Comparison of ENCODE assay signal across 9 cellular contexts in genomic region chrX:108439434-108439883, GRCh38. TPM values are rescaled to one million over a fixed set of nuclear protein-coding genes. Genes with fewer than 3 reads are reported as not detected.
DNase-seq lines count a peak whose midpoint lies in the region; ATAC-seq lines count a peak whose summit lies in the region.
"Had no signal": no experiment of that assay in that cellular context is flagged by ENCODE, and none has a peak within 500 bp of the region (broad histone marks: within the 10 kb centered on the region; RNA-seq: fewer than 3 reads in every experiment).

TSS of gene COL4A5 (plus strand) at chrX:108439838. CDS start at chrX:108440126, 288 bp downstream.

- H3K4me1 Mint-ChIP-seq in activated T-helper 17 cell treated with anti-CD3 and anti-CD28 coated beads, Interleukin-2, amount 50 U/mL, for 72 hours, result no peaks in the 10 kb centered on the region

- intact Hi-C loops in head of caudate nucleus (cut with DNase I), result no loop called here

- H3K27ac Mint-ChIP-seq in activated T-helper 17 cell treated with anti-CD3 and anti-CD28 coated beads, Interleukin-2, amount 50 U/mL, for 72 hours, result no peak within 1 kb of the TSS
- H3K27ac Mint-ChIP-seq: T-helper 1 cell treated with Interleukin-12 subunit alpha and Interleukin-12 subunit beta and Interleukin-4 antibody, amounts not matched to agents 30 μg/mL and 1 μg/mL, for 36 hours had no signal

- no peaks in the 10 kb centered on the region for H3K36me3 Mint-ChIP-seq in activated T-helper 17 cell treated with anti-CD3 and anti-CD28 coated beads, Interleukin-2, amount 50 U/mL, for 72 hours (ENCODE audit: low read depth)

- DNase-seq in ELF-1 (ENCODE audit: low read depth, low spot score), result peak; percentile 95
- DNase-seq in NCI-H1436 (lab: John Stamatoyannopoulos, UW), result peak; percentile 48
- DNase-seq in head of caudate nucleus, result peak in 27 of 42 donors; percentile 1 to 51 (median 22)
- no peak for DNase-seq in occipital lobe (lab: John Stamatoyannopoulos, UW)

- H3K27me3 Mint-ChIP-seq in activated T-helper 17 cell treated with anti-CD3 and anti-CD28 coated beads, Interleukin-2, amount 50 U/mL, for 72 hours, result peaks cover 30% of the 10 kb centered on the region

- H3K9me3 Mint-ChIP-seq in activated T-helper 17 cell treated with anti-CD3 and anti-CD28 coated beads, Interleukin-2, amount 50 U/mL, for 72 hours, result no peaks in the 10 kb centered on the region
- H3K9me3 Mint-ChIP-seq: T-helper 1 cell treated with Interleukin-12 subunit alpha and Interleukin-12 subunit beta and Interleukin-4 antibody, amounts not matched to agents 30 μg/mL and 1 μg/mL, for 36 hours had no signal

- H3K4me3 Mint-ChIP-seq in activated T-helper 17 cell treated with anti-CD3 and anti-CD28 coated beads, Interleukin-2, amount 50 U/mL, for 72 hours, result peak within 1 kb of the TSS; percentile 47
- H3K4me3 Mint-ChIP-seq: T-helper 1 cell treated with Interleukin-12 subunit alpha and Interleukin-12 subunit beta and Interleukin-4 antibody, amounts not matched to agents 30 μg/mL and 1 μg/mL, for 36 hours had no signal

- no peak for ATAC-seq in activated T-helper 17 cell treated with anti-CD3 and anti-CD28 coated beads, Interleukin-2, amount 50 U/mL, for 72 hours (replicated peaks)
- no peak for ATAC-seq in GM21737 (IDR thresholded peaks at IDR 0.05; ENCODE audit: unreplicated experiment)
- no peak for ATAC-seq in GM18517 (IDR thresholded peaks at IDR 0.05; ENCODE audit: unreplicated experiment)
- no peak for ATAC-seq in HG02763 (IDR thresholded peaks at IDR 0.05; ENCODE audit: unreplicated experiment)

RNA-seq across cellular contexts. Expression of gene COL4A5, which starts in this region (rescaled TPM):
- total RNA-seq in activated T-helper 17 cell treated with anti-CD3 and anti-CD28 coated beads, Interleukin-2, amount 50 U/mL, for 72 hours, result not detected
- 17.8 TPM for total RNA-seq in occipital lobe

Comparison
In these comparisons a context has a peak if more than half of its experiments do, and no peak if none do; other contexts are left out.
1. RNA of gene COL4A5 (total RNA-seq): 17.8 TPM in occipital lobe (single experiment); not detected in activated T-helper 17 cell treated with anti-CD3 and anti-CD28 coated beads, Interleukin-2, amount 50 U/mL, for 72 hours; every median in the first group is over 10 times any median in the second.